22 cellular contexts compared by ENCODE assay signal in the genomic region with DNA sequence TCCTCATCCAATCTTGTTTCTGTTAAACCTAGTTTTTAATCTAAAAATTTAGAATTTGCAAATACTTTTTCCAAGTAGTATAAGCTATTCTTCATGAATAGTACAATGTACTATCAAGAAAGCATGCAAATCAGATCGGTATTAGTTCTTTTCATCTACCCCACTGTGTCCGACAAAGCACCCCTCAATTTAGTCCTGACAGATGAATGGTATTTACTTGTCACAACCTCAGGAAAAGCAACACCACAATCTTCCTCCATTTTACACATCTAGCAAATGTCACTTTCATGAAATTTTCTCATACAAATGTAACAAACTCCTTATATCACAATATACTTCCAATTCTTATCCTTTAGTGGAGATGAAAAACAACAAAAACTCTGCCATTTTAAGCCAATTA.
"Had no signal": no experiment of that assay in that cellular context is flagged by ENCODE, and none has a peak within 500 bp of the region (broad histone marks: within the 10 kb centered on the region; RNA-seq: fewer than 3 reads in every experiment).

No MANE protein-coding gene starts in this region.

- DNase-seq: colonic mucosa; cortex of kidney; effector CD8-positive, alpha-beta T cell; effector memory CD8-positive, alpha-beta T cell; erythroblast; esophagus squamous epithelium; foreskin fibroblast; foreskin melanocyte; gastrocnemius medialis; glutamatergic neuron; head of caudate nucleus; heart right ventricle; hippocampal formation; left cardiac atrium; left lung; left ventricle myocardium superior; lower lobe of right lung; mesenchymal stem cell; mucosa of descending colon; naive B cell had no signal

- H3K27me3 ChIP-seq: colonic mucosa, esophagus squamous epithelium, gastrocnemius medialis, heart right ventricle, left lung had no signal

- ATAC-seq: esophagus mucosa, gastrocnemius medialis, heart right ventricle, left cardiac atrium, left lung, left ventricle myocardium superior, lower lobe of right lung, mucosa of descending colon had no signal

- H3K27ac ChIP-seq: colonic mucosa, epithelial cell of prostate, esophagus squamous epithelium, gastrocnemius medialis, heart right ventricle, left lung, lower lobe of right lung had no signal

- H3K4me3 ChIP-seq: colonic mucosa, esophagus squamous epithelium, gastrocnemius medialis, heart right ventricle, left lung, lower lobe of right lung, mucosa of descending colon had no signal

- H3K9me3 ChIP-seq: colonic mucosa, esophagus squamous epithelium, gastrocnemius medialis, heart right ventricle, left lung, lower lobe of right lung, mucosa of descending colon had no signal

- H3K36me3 ChIP-seq: colonic mucosa, esophagus squamous epithelium, gastrocnemius medialis, heart right ventricle, left lung, lower lobe of right lung had no signal

- H3K4me1 ChIP-seq: colonic mucosa, left lung, lower lobe of right lung had no signal
